Comparison of ENCODE assay signal across 18 cellular contexts in genomic region chr19:2615782-2616181, GRCh38.
DNase-seq lines count a peak whose midpoint lies in the region; ATAC-seq and TF ChIP-seq lines count a peak whose summit lies in the region.
"Had no signal": no experiment of that assay in that cellular context is flagged by ENCODE, and none has a peak within 500 bp of the region (broad histone marks: within the 10 kb centered on the region; RNA-seq: fewer than 3 reads in every experiment).

No MANE protein-coding gene starts in this region.

- H3K27ac ChIP-seq in OCI-LY7 (ENCODE audit: low read depth, low read length, poor library complexity, severe bottlenecking), result peak overlapping the region; percentile 6
- H3K27ac ChIP-seq in neutrophil, result peak overlapping the region; percentile 99
- H3K27ac ChIP-seq in aorta (ENCODE audit: low read depth in 1 of 2, low read length in 2 of 2), result no peak overlapping the region
- no peak overlapping the region for H3K27ac ChIP-seq in H9 (ENCODE audit: insufficient read length, low read depth, low read length)
- H3K27ac ChIP-seq: A549, SK-N-MC had no signal

- POLR2A ChIA-PET in OCI-LY7 (lab: Charles Lee), result interaction anchor here (0.6 to 1.9 kb wide), 3 partner anchors 15 to 128 kb away, joined by 3 to 5 read pairs (median 4); no protein-coding TSS in a partner anchor

- H3K36me3 ChIP-seq in OCI-LY7 (ENCODE audit: insufficient read depth, low read length) (no peaks in the 10 kb centered on the region), neutrophil (no peaks in the 10 kb centered on the region), aorta (ENCODE audit: control insufficient read depth in 1 of 2, insufficient read depth in 2 of 2, low read length in 1 of 2) (no peaks in the 10 kb centered on the region)
- H3K36me3 ChIP-seq: HAP-1, Peyer's patch had no signal

- no peak overlapping the region for H3K4ac ChIP-seq in H9 (ENCODE audit: low read depth, low read length)

- H2BK20ac ChIP-seq in H9 (ENCODE audit: low read depth, low read length, poor library complexity, severe bottlenecking), result no peak overlapping the region

- intact Hi-C loops in left cardiac atrium (cut with DNase I) (no loop called here), left ventricle myocardium superior (cut with micrococcal nuclease) (loop anchor here (10.0 kb wide), 1 partner anchor 141 kb away; the partner anchor contains the start of gene GADD45B), OCI-LY7 (cut with micrococcal nuclease; ENCODE audit: unreplicated experiment) (loop anchor here (10.0 kb wide), 1 partner anchor 451 kb away; the partner anchor contains the start of gene DOT1L), aorta (cut with DNase I) (no loop called here)

- 85 to 91% methylated on average over 6 of the region's 6 CpGs for WGBS in aorta, 2 donors
- no CpG with 5 or more reads among the region's 6 CpGs for WGBS in H9 (ENCODE audit: extremely low coverage, insufficient read length, low lambda C conversion rate)

- H3K4me2 ChIP-seq in OCI-LY7 (ENCODE audit: low read length) (no peak overlapping the region), H9 (ENCODE audit: insufficient read depth, insufficient read length, low read length) (no peak overlapping the region)
- H3K4me2 ChIP-seq: A549 had no signal

- no peak overlapping the region for H2BK12ac ChIP-seq in H9 (ENCODE audit: insufficient read length, low read depth, low read length)

- DNase-seq in left cardiac atrium (peak; percentile 14), left ventricle myocardium superior (no peak), OCI-LY7 (ENCODE audit: low spot score) (no peak), aorta (peak; percentile 46 to 51), H9 (no peak)
- no peak for DNase-seq in stimulated activated CD4-positive, alpha-beta T cell treated with anti-CD3 and anti-CD28 coated beads, Interleukin-12 subunit alpha, Interleukin-12 subunit beta, amount 100 ng/mL, for 4 hours
- DNase-seq: C1 segment of cervical spinal cord, DMS79, NCI-H1092 treated with DMSO at 0.1 percent for 48 hours, NCI-H2081 treated with DMSO at 0.1 percent for 48 hours, Peyer's patch, SHP77 had no signal

- no peaks in the 10 kb centered on the region for H3K9me2 ChIP-seq in OCI-LY7 (ENCODE audit: insufficient read depth, low read length)

- peaks cover 8 to 13% of the 10 kb centered on the region in 2 experiments for H3K9me3 Mint-ChIP-seq in H9
- H3K9me3 Mint-ChIP-seq: IgD-negative memory B cell had no signal

- H2BK5ac ChIP-seq in H9 (ENCODE audit: insufficient read length, low read length), result no peak overlapping the region

- TF ChIP-seq CTCF in OCI-LY7 (conservative IDR thresholded peaks at IDR 0.05; ENCODE audit: low read length) (no peak), neutrophil (IDR thresholded peaks at IDR 0.05) (no peak), H9 (conservative IDR thresholded peaks at IDR 0.05) (no peak)

- H3K27me3 Mint-ChIP-seq in H9 (ENCODE audit: low read depth), result peaks cover 26% of the 10 kb centered on the region
- H3K27me3 Mint-ChIP-seq: IgD-negative memory B cell had no signal

- no peak overlapping the region for H2BK15ac ChIP-seq in H9 (ENCODE audit: low read depth, low read length)

- H3K9ac ChIP-seq in H9 (ENCODE audit: extremely low read depth, insufficient read length, low read length), result no peak overlapping the region

- H3K27me3 ChIP-seq in neutrophil, result no peaks in the 10 kb centered on the region
- no peaks in the 10 kb centered on the region for H3K27me3 ChIP-seq in aorta (ENCODE audit: control insufficient read depth in 1 of 2, insufficient read depth in 2 of 2, low read length in 1 of 2)
- H3K27me3 ChIP-seq in H9 (ENCODE audit: insufficient read depth, low read length), result no peaks in the 10 kb centered on the region
- H3K27me3 ChIP-seq: Peyer's patch had no signal

- H3T11ph ChIP-seq in H9 (ENCODE audit: low read length), result no peak overlapping the region

- peaks cover 6% of the 10 kb centered on the region; the same call in 1 of the 2 replicates for H3K9me3 ChIP-seq in OCI-LY7 (ENCODE audit: low read length)
- H3K9me3 ChIP-seq in neutrophil, result no peaks in the 10 kb centered on the region
- H3K9me3 ChIP-seq in aorta (ENCODE audit: control insufficient read depth, low read length), result no peaks in the 10 kb centered on the region
- no peaks in the 10 kb centered on the region for H3K9me3 ChIP-seq in H9 (ENCODE audit: control insufficient read depth, low read depth, low read length)

- peaks cover 5% of the 10 kb centered on the region for H3K23me2 ChIP-seq in H9 (ENCODE audit: insufficient read length, low read depth, low read length, poor library complexity, severe bottlenecking)

- peaks cover 4% of the 10 kb centered on the region; the same call in 1 of the 2 replicates for H3K79me2 ChIP-seq in OCI-LY7 (ENCODE audit: insufficient read depth, low read depth, low read length)
- H3K79me2 ChIP-seq in H9 (ENCODE audit: insufficient read depth, low read length), result no peaks in the 10 kb centered on the region

- no peak overlapping the region for H4K91ac ChIP-seq in H9 (ENCODE audit: insufficient read length, low read depth, low read length)

- BruUV-seq in OCI-LY7 (replicated peaks; lab: Mats Ljungman, UMichigan), result no TSS peak

- CTCF ChIA-PET in OCI-LY7 (lab: Charles Lee; ENCODE audit: unreplicated experiment), result no interaction called here

- no peak overlapping the region for H3K27ac Mint-ChIP-seq in H9

- H3K4me3 Mint-ChIP-seq in H9, result no peak overlapping the region

- H3K14ac ChIP-seq in H9 (ENCODE audit: insufficient read depth, low read length), result no peak overlapping the region

- no peak overlapping the region for H2AK5ac ChIP-seq in H9 (ENCODE audit: insufficient read length, low read length)

- H3K4me3 ChIP-seq in OCI-LY7 (ENCODE audit: low read depth, low read length, poor library complexity, severe bottlenecking) (no peak overlapping the region), neutrophil (ENCODE audit: low read depth in 1 of 2, low read length in 1 of 2) (peak overlapping the region in 1 of 2 experiments; percentile 58), aorta (ENCODE audit: low read length in 2 of 2) (no peak overlapping the region)
- H3K4me3 ChIP-seq: A549, HAP-1, Peyer's patch, SK-N-MC had no signal

- no peak for ATAC-seq in left cardiac atrium
- ATAC-seq in left ventricle myocardium superior, result no peak
- ATAC-seq in aorta (ENCODE audit: low FRiP score), result no peak
- no peak for ATAC-seq in GM18873 (IDR thresholded peaks at IDR 0.05; ENCODE audit: low FRiP score, unreplicated experiment)
- ATAC-seq: A549 had no signal

- H2BK120ac ChIP-seq in H9 (ENCODE audit: low read depth, low read length, poor library complexity, severe bottlenecking), result no peak overlapping the region

- H3K36me3 Mint-ChIP-seq in H9 (ENCODE audit: insufficient read depth in 1 of 3, low read depth in 3 of 3), result peaks cover 2 to 5% (median 4%) of the 10 kb centered on the region in 3 experiments; a peak in 4 of 7 replicates

- H2AFZ ChIP-seq in OCI-LY7 (ENCODE audit: low read length), result no peak overlapping the region
- no peak overlapping the region for H2AFZ ChIP-seq in H9 (ENCODE audit: low read length)

- no peak overlapping the region for H4K8ac ChIP-seq in H9 (replicated peaks; ENCODE audit: insufficient read length, low read depth, low read length)

- H3K4me1 ChIP-seq in OCI-LY7 (ENCODE audit: insufficient read depth, low read length, poor library complexity, severe bottlenecking), result peaks cover 89% of the 10 kb centered on the region
- peaks cover 97 to 98% of the 10 kb centered on the region in 2 experiments for H3K4me1 ChIP-seq in neutrophil (ENCODE audit: control insufficient read depth in 1 of 2, insufficient read depth in 1 of 2, low read depth in 1 of 2, low read length in 1 of 2)
- H3K4me1 ChIP-seq in aorta (ENCODE audit: control insufficient read depth in 1 of 2, insufficient read depth in 2 of 2, low read length in 2 of 2), result no peaks in the 10 kb centered on the region
- H3K4me1 ChIP-seq in H9 (ENCODE audit: insufficient read depth, low read length), result peaks cover 2% of the 10 kb centered on the region; the same call in 1 of the 2 replicates

- no peak overlapping the region for H3K56ac ChIP-seq in H9 (ENCODE audit: insufficient read length, low read depth, low read length)

- no peaks in the 10 kb centered on the region for H3K79me1 ChIP-seq in H9 (ENCODE audit: insufficient read depth, low read depth, low read length, poor library complexity, severe bottlenecking)

- H4K5ac ChIP-seq in H9 (ENCODE audit: insufficient read length, low read depth, low read length), result no peak overlapping the region

- H4K20me1 ChIP-seq in OCI-LY7 (ENCODE audit: insufficient read depth, low read length), result no peaks in the 10 kb centered on the region
- H4K20me1 ChIP-seq in H9 (ENCODE audit: control insufficient read depth, insufficient read depth, insufficient read length), result no peaks in the 10 kb centered on the region

- no peak overlapping the region for H3K18ac ChIP-seq in H9 (ENCODE audit: insufficient read length, low read depth, low read length)

- peaks cover 8 to 11% of the 10 kb centered on the region in 2 experiments for H3K4me1 Mint-ChIP-seq in H9

- no peak overlapping the region for H3K23ac ChIP-seq in H9 (ENCODE audit: insufficient read length, low read depth, low read length)

Comparison
In these comparisons a context has a peak if more than half of its experiments do, and no peak if none do; other contexts are left out.
1. DNase-seq: peak in left cardiac atrium (single experiment) and aorta (2 of 2); none in left ventricle myocardium superior (single experiment), OCI-LY7 (single experiment), stimulated activated CD4-positive, alpha-beta T cell treated with anti-CD3 and anti-CD28 coated beads, Interleukin-12 subunit alpha, Interleukin-12 subunit beta, amount 100 ng/mL, for 4 hours (single experiment) and H9 (single experiment).
2. intact Hi-C loops: an anchor here in left ventricle myocardium superior (10.0 kb wide) and OCI-LY7 (10.0 kb wide); none called in left cardiac atrium and aorta.
3. H3K27ac ChIP-seq: peak in OCI-LY7 (single experiment) and neutrophil (single experiment); none in aorta (0 of 2) and H9 (single experiment).